In genomic region chr7:88927-89921, GRCh38 we compare ENCODE assay signal across 8 cellular contexts.
A peak's percentile ranks its signal among the peaks of the same experiment; 100 is the strongest.
DNase-seq lines count a peak whose midpoint lies in the region; ATAC-seq and TF ChIP-seq lines count a peak whose summit lies in the region.

No MANE protein-coding gene starts in this region.

- no peaks in the 10 kb centered on the region for H3K9me3 Mint-ChIP-seq in WTC11

- no peaks in the 10 kb centered on the region for H3K27me3 Mint-ChIP-seq in WTC11 (ENCODE audit: low read depth)

- peak overlapping the region; percentile 47 for H3K4me2 ChIP-seq in HCT116 (ENCODE audit: low read length)

- ATAC-seq in HCT116 (no peak), WTC11 (no peak), Right ventricle myocardium superior (ENCODE audit: poor library complexity) (peak; percentile 59), HG02870 (IDR thresholded peaks at IDR 0.05; ENCODE audit: unreplicated experiment) (no peak)

- no peaks in the 10 kb centered on the region for H3K9me3 ChIP-seq in HCT116 (ENCODE audit: control insufficient read depth in 1 of 2, insufficient read depth in 1 of 2, low read depth in 1 of 2, low read length in 2 of 2)

- no peaks in the 10 kb centered on the region for H3K36me3 ChIP-seq in HCT116 (ENCODE audit: control insufficient read depth in 1 of 2, insufficient read depth in 2 of 2, low read length in 2 of 2)

- H3K27ac Mint-ChIP-seq in WTC11, result peak overlapping the region; percentile 40

- H2AFZ ChIP-seq in HCT116 (ENCODE audit: low read depth, low read length, poor library complexity, severe bottlenecking), result no peak overlapping the region

- H3K79me2 ChIP-seq in HCT116 (ENCODE audit: insufficient read depth, low read length), result no peaks in the 10 kb centered on the region

- CTCF ChIA-PET in HCT116 (lab: Charles Lee) (no interaction called here), WTC11 (lab: Charles Lee) (interaction anchor here (1.4 to 2.1 kb wide), 3 partner anchors 8 to 33 kb away, joined by 5 to 13 read pairs (median 8); no protein-coding TSS in a partner anchor)

- H3K4me3 ChIP-seq in HCT116 (replicated peaks in 1 of 2; ENCODE audit: low read depth in 1 of 2, low read length in 2 of 2), result no peak overlapping the region

- no peak overlapping the region for H3K4me3 Mint-ChIP-seq in WTC11

- no peak for DNase-seq in HCT116 (ENCODE audit: low read depth, low spot score)
- no peak for DNase-seq in WTC11 (ENCODE audit: low spot score)
- DNase-seq in Right ventricle myocardium superior, result peak; percentile 77
- peak; percentile 14 to 19 for DNase-seq in stimulated activated CD8-positive, alpha-beta memory T cell treated with anti-CD3 and anti-CD28 coated beads, Interleukin-2, amount 100 ng/mL, for 48 hours (ENCODE audit: low read depth in 2 of 2)
- no peak for DNase-seq in effector CD4-positive, alpha-beta T cell
- no peak for DNase-seq in NCI-H187 (lab: John Stamatoyannopoulos, UW)
- no peak for DNase-seq in NCI-H748 treated with DMSO at 0.1 percent for 48 hours (lab: John Stamatoyannopoulos, UW)

- H3K9me2 ChIP-seq in HCT116 (ENCODE audit: insufficient read depth), result no peaks in the 10 kb centered on the region

- POLR2A ChIA-PET in HCT116 (lab: Charles Lee), result no interaction called here
- POLR2A ChIA-PET in WTC11 (lab: Charles Lee), result no interaction called here

- intact Hi-C loops in HCT116 (cut with micrococcal nuclease), result no loop called here
- intact Hi-C loops in Right ventricle myocardium superior (cut with DNase I), result no loop called here

- H4K20me1 ChIP-seq in HCT116 (ENCODE audit: insufficient read depth), result no peaks in the 10 kb centered on the region

- peaks cover 16% of the 10 kb centered on the region; the same call in 1 of the 2 replicates for H3K27me3 ChIP-seq in HCT116 (ENCODE audit: insufficient read depth, low read length)

- BruUV-seq in HCT116 (replicated peaks; lab: Mats Ljungman, UMichigan), result no TSS peak

- no peak for TF ChIP-seq RAD21 in HCT116 (IDR thresholded peaks at IDR 0.05; ENCODE audit: low read depth)

- no peak overlapping the region for H3K9ac ChIP-seq in HCT116 (ENCODE audit: low read length)

- H3K36me3 Mint-ChIP-seq in WTC11, result no peaks in the 10 kb centered on the region

- no peak for TF ChIP-seq POLR2A in HCT116 (IDR thresholded peaks at IDR 0.05; ENCODE audit: borderline replicate concordance, extremely low read depth, insufficient read depth, insufficient read length)

- TF ChIP-seq CTCF in HCT116 (IDR thresholded peaks at IDR 0.05 in 2 of 3, conservative IDR thresholded peaks at IDR 0.05 in 1 of 3; ENCODE audit: borderline replicate concordance in 1 of 3, insufficient read depth in 1 of 3, low read depth in 2 of 3, low read length in 2 of 3) (no peak), WTC11 (IDR thresholded peaks at IDR 0.05) (no peak)

- H3K27ac ChIP-seq in HCT116 (ENCODE audit: low read depth, low read length), result no peak overlapping the region

- RAD21 ChIA-PET in HCT116 (lab: Charles Lee; ENCODE audit: low non-redundant PET in 1 of 2, low total read pairs in 2 of 2, uncharacterized antibody in 2 of 2, unreplicated experiment in 2 of 2), result no interaction called here

- peaks cover 54% of the 10 kb centered on the region for H3K4me1 Mint-ChIP-seq in WTC11

- H3K4me1 ChIP-seq in HCT116 (ENCODE audit: control insufficient read depth in 1 of 2, insufficient read depth in 2 of 2, low read length in 2 of 2), result peaks cover 12 to 27% of the 10 kb centered on the region in 2 experiments; a peak in 3 of 4 replicates

TF ChIP-seq in HCT116, 20 proteins besides CTCF, POLR2A, EP300 and RAD21:
- TF ChIP-seq MAX (IDR thresholded peaks at IDR 0.05) (no peak), CBX3 (IDR thresholded peaks at IDR 0.05; ENCODE audit: low read depth) (no peak), EGR1 (IDR thresholded peaks at IDR 0.05; ENCODE audit: low read depth) (no peak; the same call in 1 of the 2 replicates), ATF3 (IDR thresholded peaks at IDR 0.05) (no peak), TCF7L2 (IDR thresholded peaks at IDR 0.05; ENCODE audit: borderline replicate concordance, extremely low read depth, insufficient read depth, insufficient read length) (no peak), EZH2 (IDR thresholded peaks at IDR 0.05) (no peak), FOSL1 (IDR thresholded peaks at IDR 0.05; ENCODE audit: low read depth) (no peak), SIN3A (IDR thresholded peaks at IDR 0.05; ENCODE audit: low read depth) (no peak), POLR2AphosphoS5 (IDR thresholded peaks at IDR 0.05; ENCODE audit: low read depth, low read length) (no peak), CEBPB (IDR thresholded peaks at IDR 0.05; ENCODE audit: low read depth) (no peak)
TF ChIP-seq in HCT116: peak in this region for 0.

TF ChIP-seq in WTC11, 78 proteins besides CTCF, POLR2A, EP300 and RAD21:
- TF ChIP-seq SP1 (CRISPR knock-in tag; conservative IDR thresholded peaks at IDR 0.05) (no peak), NFE2L1 (CRISPR knock-in tag; IDR thresholded peaks at IDR 0.05) (0 out of 2 replicates have a peak, but pooled peaks have one; percentile 45)
TF ChIP-seq in WTC11: peak in this region for 1.

Comparison
In these comparisons a context has a peak if more than half of its experiments do, and no peak if none do; other contexts are left out.
1. DNase-seq: peak in Right ventricle myocardium superior (single experiment) and stimulated activated CD8-positive, alpha-beta memory T cell treated with anti-CD3 and anti-CD28 coated beads, Interleukin-2, amount 100 ng/mL, for 48 hours (2 of 2); none in HCT116 (single experiment), WTC11 (single experiment), effector CD4-positive, alpha-beta T cell (single experiment), NCI-H187 (0 of 2) and NCI-H748 treated with DMSO at 0.1 percent for 48 hours (single experiment).